Comparison of ENCODE assay signal across 6 cellular contexts in genomic region chrX:106467943-106468342, GRCh38.
"Had no signal": no experiment of that assay in that cellular context is flagged by ENCODE, and none has a peak within 500 bp of the region (broad histone marks: within the 10 kb centered on the region; RNA-seq: fewer than 3 reads in every experiment).

No MANE protein-coding gene starts in this region.

- H3K27ac ChIP-seq: GM23248 had no signal

- H3K36me3 ChIP-seq: HAP-1 had no signal

- H3K4me3 ChIP-seq: GM23248, GM23338, HAP-1 had no signal

- H3K4me1 ChIP-seq: HAP-1 had no signal

- H3K9me3 ChIP-seq: HAP-1 had no signal

- DNase-seq: GM23248, GOT3, HCEC 1CT, HFFc6 had no signal
